ENCODE assay signal across 17 cellular contexts in the genomic region with DNA sequence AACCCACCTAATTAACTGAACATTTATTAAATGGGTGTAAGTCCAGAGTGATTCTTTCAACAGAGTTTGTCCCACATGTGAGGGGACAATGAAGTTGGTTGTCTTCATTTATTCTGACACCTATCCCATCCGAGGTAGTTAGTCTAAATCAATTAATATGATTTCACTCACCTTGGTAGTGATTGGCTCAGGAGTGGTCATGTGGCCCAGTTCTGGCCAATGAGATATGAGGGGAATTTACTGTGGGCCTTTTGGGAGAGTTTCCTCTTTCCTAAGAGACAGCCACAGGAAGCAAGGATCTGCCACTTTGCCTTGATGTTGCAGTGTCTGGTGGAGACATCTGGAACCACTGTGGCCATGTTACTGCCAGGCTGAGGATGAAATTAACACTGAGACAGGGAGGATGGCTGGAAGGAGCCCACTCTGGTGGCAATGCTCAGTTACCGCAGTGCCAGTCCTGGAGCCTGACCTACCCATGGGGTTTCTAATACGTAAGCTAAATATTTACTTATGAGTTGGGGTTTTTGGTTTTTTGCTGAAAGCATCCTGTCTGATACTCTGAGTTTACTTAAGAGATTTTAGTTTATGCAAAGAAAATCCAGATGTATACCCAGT.
"Had no signal": no experiment of that assay in that cellular context is flagged by ENCODE, and none has a peak within 500 bp of the region (broad histone marks: within the 10 kb centered on the region; RNA-seq: fewer than 3 reads in every experiment).

No MANE protein-coding gene starts in this region.

- H3K27me3 ChIP-seq: testis, tibial nerve, upper lobe of right lung, vagina had no signal

- H3K27ac ChIP-seq: testis, tibial nerve, upper lobe of right lung, vagina had no signal

- H3K9me3 ChIP-seq: testis, tibial nerve, upper lobe of right lung, vagina had no signal

- H3K4me1 ChIP-seq: testis, upper lobe of right lung, vagina had no signal

- H3K36me3 ChIP-seq: tibial nerve, upper lobe of right lung, vagina had no signal

- H3K4me3 ChIP-seq: lung, testis, tibial nerve, upper lobe of right lung, vagina had no signal

- DNase-seq: erythroblast; glutamatergic neuron; left cardiac atrium; left ventricle myocardium superior; naive thymus-derived CD4-positive, alpha-beta T cell; nephron progenitor cell; posterior cingulate gyrus; stimulated activated CD4-positive, alpha-beta T cell treated with anti-CD3 and anti-CD28 coated beads, Interleukin-2, amount 100 ng/mL, for 24 hours; stimulated activated CD4-positive, alpha-beta T cell treated with anti-CD3 and anti-CD28 coated beads, Interleukin-4, amount 100 ng/mL, for 4 hours; stimulated activated naive B cell treated with anti-CD40 and anti-IgM and Interleukin-4, amounts not matched to agents 10 μg/mL and 1 μg/mL and 100 μg/mL, for 72 hours; stimulated activated naive CD8-positive, alpha-beta T cell treated with anti-CD3 and anti-CD28 coated beads, Interleukin-15, amount 100 ng/mL, for 72 hours; testis; upper lobe of right lung had no signal

- ATAC-seq: left cardiac atrium; left ventricle myocardium superior; naive thymus-derived CD4-positive, alpha-beta T cell; sciatic nerve; stimulated activated naive B cell treated with anti-CD40 and anti-IgM and Interleukin-4, amounts not matched to agents 10 μg/mL and 1 μg/mL and 100 μg/mL, for 72 hours; stimulated activated naive CD8-positive, alpha-beta T cell treated with anti-CD3 and anti-CD28 coated beads, Interleukin-15, amount 100 ng/mL, for 72 hours; upper lobe of right lung had no signal
